Comparison of ENCODE assay signal across 9 cellular contexts in genomic region chr2:127408807-127409099, GRCh38. TPM values are rescaled to one million over a fixed set of nuclear protein-coding genes. Genes with fewer than 3 reads are reported as not detected.
DNase-seq lines count a peak whose midpoint lies in the region; ATAC-seq and TF ChIP-seq lines count a peak whose summit lies in the region.
"Had no signal": no experiment of that assay in that cellular context is flagged by ENCODE, and none has a peak within 500 bp of the region (broad histone marks: within the 10 kb centered on the region; RNA-seq: fewer than 3 reads in every experiment).

No MANE protein-coding gene starts in this region.

- no peak for ATAC-seq in CD4-positive, alpha-beta T cell (ENCODE audit: poor library complexity)
- ATAC-seq in HG03196 (IDR thresholded peaks at IDR 0.05; ENCODE audit: unreplicated experiment) = no peak

- H3K4me2 ChIP-seq in parathyroid adenoma (ENCODE audit: low read length) = peak overlapping the region; percentile 79

- H3K4me1 Mint-ChIP-seq in CD4-positive, alpha-beta T cell (ENCODE audit: low read depth) = peaks cover 13% of the 10 kb centered on the region
- H3K4me1 Mint-ChIP-seq in endothelial cell (ENCODE audit: unreplicated experiment) = peaks cover 13% of the 10 kb centered on the region

- H3K36me3 ChIP-seq in Peyer's patch = no peaks in the 10 kb centered on the region
- no peaks in the 10 kb centered on the region for H3K36me3 ChIP-seq in parathyroid adenoma (ENCODE audit: control insufficient read depth, insufficient read depth, low read length)

- DNase-seq in CD4-positive, alpha-beta T cell = no peak
- peak in 1 of 3 donors; percentile 15 for DNase-seq in Peyer's patch
- DNase-seq in endothelial cell (ENCODE audit: low spot score) = no peak
- DNase-seq in middle frontal gyrus (ENCODE audit: extremely low spot score, low spot score) = no peak
- DNase-seq in GOT3 (lab: John Stamatoyannopoulos, UW) = no peak
- DNase-seq in NCI-H1436 treated with DMSO at 0.1 percent for 48 hours (lab: John Stamatoyannopoulos, UW) = no peak

- H3K36me3 Mint-ChIP-seq in CD4-positive, alpha-beta T cell (ENCODE audit: low read depth) = no peaks in the 10 kb centered on the region
- no peaks in the 10 kb centered on the region for H3K36me3 Mint-ChIP-seq in endothelial cell (ENCODE audit: low read depth, unreplicated experiment)

- no peaks in the 10 kb centered on the region for H3K27me3 Mint-ChIP-seq in CD4-positive, alpha-beta T cell
- H3K27me3 Mint-ChIP-seq in endothelial cell (ENCODE audit: unreplicated experiment) = peaks cover 2% of the 10 kb centered on the region

- intact Hi-C loops in CD4-positive, alpha-beta T cell (cut with DNase I, micrococcal nuclease) = no loop called here

- H3K9me3 ChIP-seq in CD4-positive, alpha-beta T cell (ENCODE audit: control insufficient read depth, low read length) = no peaks in the 10 kb centered on the region
- no peaks in the 10 kb centered on the region for H3K9me3 ChIP-seq in Peyer's patch
- no peaks in the 10 kb centered on the region for H3K9me3 ChIP-seq in parathyroid adenoma (ENCODE audit: control insufficient read depth, low read length)

- H2AFZ ChIP-seq in parathyroid adenoma = peak overlapping the region; percentile 98

- H3K79me2 ChIP-seq in parathyroid adenoma = no peaks in the 10 kb centered on the region

- peak overlapping the region; percentile 73 for H3K4me3 Mint-ChIP-seq in CD4-positive, alpha-beta T cell
- H3K4me3 Mint-ChIP-seq in endothelial cell (ENCODE audit: unreplicated experiment) = peak overlapping the region; percentile 89

- H3K27ac Mint-ChIP-seq in CD4-positive, alpha-beta T cell = no peak overlapping the region
- no peak overlapping the region for H3K27ac Mint-ChIP-seq in endothelial cell (ENCODE audit: unreplicated experiment)

- POLR2A ChIA-PET in CD4-positive, alpha-beta T cell (lab: Charles Lee) = no interaction called here

- peaks cover 3% of the 10 kb centered on the region for H3K9me3 Mint-ChIP-seq in CD4-positive, alpha-beta T cell
- no peaks in the 10 kb centered on the region for H3K9me3 Mint-ChIP-seq in endothelial cell (ENCODE audit: unreplicated experiment)

- H3K27me3 ChIP-seq in CD4-positive, alpha-beta T cell (ENCODE audit: control insufficient read depth, insufficient read depth, low read length) = no peaks in the 10 kb centered on the region
- no peaks in the 10 kb centered on the region for H3K27me3 ChIP-seq in Peyer's patch
- H3K27me3 ChIP-seq in parathyroid adenoma (ENCODE audit: control insufficient read depth, insufficient read depth, low read length) = no peaks in the 10 kb centered on the region

- H3K4me1 ChIP-seq in Peyer's patch (peaks cover 5 to 35% (median 9%) of the 10 kb centered on the region in 4 donors), parathyroid adenoma (peaks cover 12% of the 10 kb centered on the region)

- TF ChIP-seq CTCF in CD4-positive, alpha-beta T cell (IDR thresholded peaks at IDR 0.05) = no peak
- TF ChIP-seq CTCF in Peyer's patch (IDR thresholded peaks at IDR 0.05) = no peak
- TF ChIP-seq CTCF in endothelial cell (IDR thresholded peaks at IDR 0.05; ENCODE audit: unreplicated experiment) = no peak
- no peak for TF ChIP-seq CTCF in parathyroid adenoma (IDR thresholded peaks at IDR 0.05)

- no peak for TF ChIP-seq POLR2A in Peyer's patch (IDR thresholded peaks at IDR 0.05)

- H3K4me3 ChIP-seq in Peyer's patch (peak overlapping the region in 3 of 4 donors; percentile 47 to 65 (median 58)), parathyroid adenoma (ENCODE audit: low read depth, low read length) (peak overlapping the region; percentile 43)

- peak overlapping the region; percentile 75 for H3K9ac ChIP-seq in parathyroid adenoma

- H3K27ac ChIP-seq in CD4-positive, alpha-beta T cell (ENCODE audit: low read depth, low read length) = no peak overlapping the region
- H3K27ac ChIP-seq in Peyer's patch (peak overlapping the region; percentile 77 to 96 (median 80)), parathyroid adenoma (peak overlapping the region; percentile 85)

- CTCF ChIA-PET in CD4-positive, alpha-beta T cell (lab: Charles Lee) = no interaction called here

RNA-seq across cellular contexts. Expression of gene PROC, which starts 9.5 kb away (rescaled TPM):
- under 1 TPM in 1 of 2 experiments, not detected in 1; 0.28 TPM for total RNA-seq in CD4-positive, alpha-beta T cell
- 1 to 10 TPM in 3 of 4 donors, not detected in 1; 1.3 to 6.3 (median 1.6) TPM for total RNA-seq in Peyer's patch
- not detected for total RNA-seq in endothelial cell (ENCODE audit: unreplicated experiment)
- total RNA-seq: T-helper 2 cell treated with Interferon-gamma antibody and Interleukin-4, amounts not matched to agents 100 ng/mL and 5 ng/mL, for 36 hours had no signal

RNA-seq across cellular contexts. Expression of gene MAP3K2, which starts 21.0 kb away (rescaled TPM):
- 100 to 1,000 TPM; 103 to 105 TPM for total RNA-seq in CD4-positive, alpha-beta T cell
- 10 to 100 TPM; 38.8 to 70.2 (median 52.0) TPM for total RNA-seq in Peyer's patch
- total RNA-seq in endothelial cell (ENCODE audit: unreplicated experiment) = 27.3 TPM
